ENCODE assay signal across 8 cellular contexts in the genomic region with DNA sequence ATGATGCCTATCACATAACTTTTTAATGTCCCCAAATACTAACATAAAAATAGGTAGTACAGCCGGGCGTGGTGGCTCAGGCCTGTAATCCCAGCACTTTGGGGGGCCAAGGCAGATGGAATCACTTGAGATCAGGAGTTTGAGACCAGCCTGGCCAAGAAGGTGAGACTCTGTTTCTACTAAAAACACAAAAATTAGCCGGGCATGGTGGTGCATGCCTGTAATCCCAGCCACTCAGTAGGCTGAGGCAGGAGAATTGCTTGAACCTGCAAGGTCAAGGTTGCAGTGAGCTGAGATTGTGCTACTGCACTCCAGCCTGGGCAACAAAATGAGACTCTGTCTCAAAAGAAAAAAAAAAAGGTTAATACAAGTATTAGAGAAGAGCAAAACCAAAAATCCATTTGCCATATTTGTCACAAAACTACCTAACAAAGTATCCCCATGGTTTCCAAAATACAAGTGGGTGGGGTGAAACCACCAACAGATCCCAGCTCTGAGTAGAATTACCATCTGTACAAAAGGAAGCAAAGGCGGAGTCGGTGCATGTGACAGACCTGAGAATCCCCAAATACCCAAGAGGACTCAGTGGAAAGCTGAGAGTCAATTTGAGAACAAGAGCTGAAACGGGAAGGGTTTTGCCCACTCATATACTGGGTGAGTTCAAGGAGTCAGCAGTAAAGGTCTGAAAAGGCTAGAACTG.
A peak's percentile ranks its signal among the peaks of the same experiment; 100 is the strongest.
DNase-seq lines count a peak whose midpoint lies in the region; ATAC-seq and TF ChIP-seq lines count a peak whose summit lies in the region.

No MANE protein-coding gene starts in this region.

- DNase-seq in WERI-Rb-1 (peak; percentile 5), neuronal stem cell (ENCODE audit: low spot score) (no peak), right atrium auricular region (ENCODE audit: low spot score) (no peak), left colon (no peak), nucleus accumbens (lab: John Stamatoyannopoulos, UW) (no peak), HuH-7.5 (ENCODE audit: low spot score) (no peak)

- H3K14ac ChIP-seq in neuronal stem cell (ENCODE audit: low read length): no peak overlapping the region

- ATAC-seq in GM18511 (IDR thresholded peaks at IDR 0.05; ENCODE audit: unreplicated experiment) (peak; percentile 37), HG02588 (IDR thresholded peaks at IDR 0.05; ENCODE audit: unreplicated experiment) (peak; percentile 35), left colon (no peak)

- no peak overlapping the region for H2BK120ac ChIP-seq in neuronal stem cell (ENCODE audit: low read depth, low read length)

- TF ChIP-seq CTCF in WERI-Rb-1 (IDR thresholded peaks at IDR 0.05; ENCODE audit: low read depth, low read length): no peak
- TF ChIP-seq CTCF in right atrium auricular region (IDR thresholded peaks at IDR 0.05): no peak

- H2AK5ac ChIP-seq in neuronal stem cell (ENCODE audit: low read depth, low read length): no peak overlapping the region

- no peak overlapping the region for H3K4me3 ChIP-seq in WERI-Rb-1 (ENCODE audit: low read depth, low read length)
- no peak overlapping the region for H3K4me3 ChIP-seq in neuronal stem cell (ENCODE audit: low read length in 2 of 2)
- no peak overlapping the region for H3K4me3 ChIP-seq in right atrium auricular region

- no peak overlapping the region for H4K91ac ChIP-seq in neuronal stem cell (ENCODE audit: low read depth, low read length, poor library complexity)

- H2AFZ ChIP-seq in neuronal stem cell (ENCODE audit: low read length): peak overlapping the region; percentile 14

- H2BK15ac ChIP-seq in neuronal stem cell (ENCODE audit: low read length): no peak overlapping the region

- no peak overlapping the region for H3K18ac ChIP-seq in neuronal stem cell (ENCODE audit: low read length)

- H3K23ac ChIP-seq in neuronal stem cell (ENCODE audit: low read depth, low read length, poor library complexity): no peak overlapping the region

- intact Hi-C loops in left colon (cut with DNase I, micrococcal nuclease): no loop called here

- no peaks in the 10 kb centered on the region for H3K27me3 ChIP-seq in WERI-Rb-1 (ENCODE audit: insufficient read depth, low read depth, severe bottlenecking)
- no peaks in the 10 kb centered on the region for H3K27me3 ChIP-seq in neuronal stem cell (ENCODE audit: control insufficient read depth in 3 of 3, insufficient read depth in 3 of 3, low read depth in 1 of 3, low read length in 3 of 3)
- no peaks in the 10 kb centered on the region for H3K27me3 ChIP-seq in right atrium auricular region

- no peaks in the 10 kb centered on the region for H3K36me3 ChIP-seq in WERI-Rb-1
- no peaks in the 10 kb centered on the region for H3K36me3 ChIP-seq in neuronal stem cell (replicated peaks in 1 of 2; ENCODE audit: control insufficient read depth in 2 of 2, insufficient read depth in 2 of 2, low read length in 2 of 2)
- H3K36me3 ChIP-seq in right atrium auricular region: no peaks in the 10 kb centered on the region

- no peak overlapping the region for H3K9ac ChIP-seq in neuronal stem cell (ENCODE audit: low read depth, low read length, poor library complexity)

- H3K4me1 ChIP-seq in neuronal stem cell (ENCODE audit: control insufficient read depth in 2 of 2, insufficient read depth in 1 of 2, low read depth in 1 of 2, low read length in 2 of 2) (peaks cover 2 to 17% of the 10 kb centered on the region in 2 donors), right atrium auricular region (peaks cover 0 to 14% of the 10 kb centered on the region in 2 donors)

- no peak overlapping the region for H2BK12ac ChIP-seq in neuronal stem cell (ENCODE audit: low read length)

- H3K9me3 ChIP-seq in WERI-Rb-1 (ENCODE audit: severe bottlenecking): no peaks in the 10 kb centered on the region
- H3K9me3 ChIP-seq in neuronal stem cell (replicated peaks in 1 of 2; ENCODE audit: control insufficient read depth in 2 of 2, insufficient read depth in 1 of 2, low read depth in 1 of 2, low read length in 2 of 2): peaks cover 0 to 14% of the 10 kb centered on the region in 2 donors
- H3K9me3 ChIP-seq in right atrium auricular region: no peaks in the 10 kb centered on the region

- H3K27ac ChIP-seq in WERI-Rb-1 (no peak overlapping the region), neuronal stem cell (replicated peaks; ENCODE audit: low read length) (no peak overlapping the region), right atrium auricular region (no peak overlapping the region)

- H2BK5ac ChIP-seq in neuronal stem cell (ENCODE audit: low read length): no peak overlapping the region

- H3K4me2 ChIP-seq in neuronal stem cell (ENCODE audit: insufficient read depth, low read length, poor library complexity, severe bottlenecking): no peak overlapping the region

- H3K4ac ChIP-seq in neuronal stem cell (ENCODE audit: low read length): no peak overlapping the region

- H3K79me1 ChIP-seq in neuronal stem cell (ENCODE audit: low read depth, low read length): no peaks in the 10 kb centered on the region

- H4K8ac ChIP-seq in neuronal stem cell (ENCODE audit: low read depth, low read length): no peak overlapping the region

- WGBS in neuronal stem cell (ENCODE audit: extremely low coverage in 2 of 2, insufficient read length in 2 of 2, insufficient replicate concordance in 1 of 2), 2 donors: no CpG with 5 or more reads among the region's 6 CpGs
